ENCODE assay signal across 26 cellular contexts in the genomic region with DNA sequence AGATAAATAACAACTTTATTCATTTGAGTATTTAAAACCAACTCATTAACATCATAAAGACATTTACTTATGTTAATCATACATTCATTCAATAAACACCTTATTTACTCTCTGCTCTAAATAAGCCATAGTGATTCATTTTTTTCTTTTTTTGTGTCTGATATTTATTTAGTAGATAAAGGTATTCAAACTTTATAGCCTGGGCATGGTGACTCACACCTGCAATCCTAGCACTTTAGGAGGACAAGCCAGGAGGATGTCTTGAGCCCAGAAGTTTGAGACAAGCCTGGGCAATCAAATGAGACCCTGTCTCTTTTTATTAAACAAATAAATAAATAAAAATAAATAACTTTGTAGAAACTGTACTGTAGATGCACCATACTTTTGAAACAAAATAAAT.
DNase-seq lines count a peak whose midpoint lies in the region; ATAC-seq, FAIRE-seq and TF ChIP-seq lines count a peak whose summit lies in the region.
"Had no signal": no experiment of that assay in that cellular context is flagged by ENCODE, and none has a peak within 500 bp of the region (broad histone marks: within the 10 kb centered on the region; RNA-seq: fewer than 3 reads in every experiment).

No MANE protein-coding gene starts in this region.

- no peak overlapping the region for H3K27ac Mint-ChIP-seq in osteocyte (ENCODE audit: unreplicated experiment)
- H3K27ac Mint-ChIP-seq: B cell; CD4-positive, alpha-beta T cell; CD8-positive, alpha-beta T cell had no signal

- no peaks in the 10 kb centered on the region for H3K4me1 Mint-ChIP-seq in osteocyte (ENCODE audit: unreplicated experiment)
- H3K4me1 Mint-ChIP-seq: B cell had no signal

- intact Hi-C loops in PC-3 (cut with micrococcal nuclease) = no loop called here

- H3K4me1 ChIP-seq in PC-3 (ENCODE audit: insufficient read depth, low read length) = no peaks in the 10 kb centered on the region
- no peaks in the 10 kb centered on the region for H3K4me1 ChIP-seq in foreskin keratinocyte
- H3K4me1 ChIP-seq: A549; BLaER1 treated with 17β-estradiol and CSF1 and Interleukin-3, amounts not matched to agents 10 nM and 100 nM; Caco-2 had no signal

- H3K4me3 ChIP-seq in PC-3 (ENCODE audit: low read length) = no peak overlapping the region
- H3K4me3 ChIP-seq in bronchial epithelial cell (ENCODE audit: low read depth, low read length) = no peak overlapping the region
- H3K4me3 ChIP-seq: A549; BLaER1 treated with 17β-estradiol and CSF1 and Interleukin-3, amounts not matched to agents 10 nM and 100 nM had no signal

- H3K36me3 ChIP-seq in PC-3 (ENCODE audit: low read depth, low read length) = no peaks in the 10 kb centered on the region
- H3K36me3 ChIP-seq in bronchial epithelial cell (ENCODE audit: control insufficient read depth, insufficient read depth, low read length) = no peaks in the 10 kb centered on the region
- H3K36me3 ChIP-seq: BLaER1 treated with 17β-estradiol and CSF1 and Interleukin-3, amounts not matched to agents 10 nM and 100 nM had no signal

- DNase-seq in DMS53 (lab: John Stamatoyannopoulos, UW) (peak; percentile 28), DMS53 treated with DMSO at 0.1 percent for 48 hours (lab: John Stamatoyannopoulos, UW; ENCODE audit: unreplicated experiment) (no peak), PC-3 (peak; percentile 57), bronchial epithelial cell (ENCODE audit: low read depth) (peak; percentile 29), foreskin keratinocyte (peak in 1 of 2 donors; percentile 19), osteocyte (ENCODE audit: extremely low spot score, unreplicated experiment) (no peak), cerebellum (ENCODE audit: low spot score) (no peak)
- DNase-seq in stimulated activated CD4-positive, alpha-beta T cell treated with anti-CD3 and anti-CD28 coated beads, Interleukin-4, amount 100 ng/mL, for 4 hours = no peak
- DNase-seq: AML-193; Caco-2; Calu3; CD4-positive, alpha-beta T cell; CD8-positive, alpha-beta T cell; DMS153; DMS79; DND-41; EL; GDM1 had no signal

- H2AFZ ChIP-seq in PC-3 (ENCODE audit: low read length) = no peak overlapping the region

- no peak for FAIRE-seq in bronchial epithelial cell (lab: Jason Lieb, UNC)
- FAIRE-seq: A549, D721Med, GM12891, GM19239 had no signal

- H3K9me3 Mint-ChIP-seq in osteocyte (ENCODE audit: unreplicated experiment) = peaks cover 3% of the 10 kb centered on the region

- H3K27me3 ChIP-seq in PC-3 (ENCODE audit: low read length) (no peaks in the 10 kb centered on the region), bronchial epithelial cell (ENCODE audit: control insufficient read depth, insufficient read depth, low read length) (no peaks in the 10 kb centered on the region), foreskin keratinocyte (no peaks in the 10 kb centered on the region)
- H3K27me3 ChIP-seq: BLaER1 treated with 17β-estradiol and CSF1 and Interleukin-3, amounts not matched to agents 10 nM and 100 nM had no signal

- no peaks in the 10 kb centered on the region for H3K9me3 ChIP-seq in PC-3 (ENCODE audit: low read length)
- H3K9me3 ChIP-seq: A549; BLaER1 treated with 17β-estradiol and CSF1 and Interleukin-3, amounts not matched to agents 10 nM and 100 nM; Caco-2 had no signal

- BruUV-seq in PC-3 (replicated peaks; lab: Mats Ljungman, UMichigan) = no TSS peak

- H3K36me3 Mint-ChIP-seq in osteocyte (ENCODE audit: unreplicated experiment) = no peaks in the 10 kb centered on the region
- H3K36me3 Mint-ChIP-seq: CD8-positive, alpha-beta T cell had no signal

- no peaks in the 10 kb centered on the region for H3F3A ChIP-seq in PC-3 (ENCODE audit: low read length, unreplicated experiment)

- H3K27me3 Mint-ChIP-seq in osteocyte (ENCODE audit: unreplicated experiment) = no peaks in the 10 kb centered on the region
- H3K27me3 Mint-ChIP-seq: B cell; CD4-positive, alpha-beta T cell had no signal

- H3K9ac ChIP-seq in PC-3 (ENCODE audit: low read length) = no peak overlapping the region
- H3K9ac ChIP-seq: BLaER1 treated with 17β-estradiol and CSF1 and Interleukin-3, amounts not matched to agents 10 nM and 100 nM had no signal

- H4K20me1 ChIP-seq in PC-3 (ENCODE audit: low read length) = no peaks in the 10 kb centered on the region
- H4K20me1 ChIP-seq: BLaER1 treated with 17β-estradiol and CSF1 and Interleukin-3, amounts not matched to agents 10 nM and 100 nM had no signal

- CTCF ChIA-PET in PC-3 (lab: Charles Lee) = no interaction called here

- TF ChIP-seq CTCF in PC-3 (conservative IDR thresholded peaks at IDR 0.05; ENCODE audit: low read depth, low read length) (no peak), bronchial epithelial cell (IDR thresholded peaks at IDR 0.05; ENCODE audit: insufficient read depth, low read length, severe bottlenecking) (no peak), foreskin keratinocyte (conservative IDR thresholded peaks at IDR 0.05) (no peak), osteocyte (IDR thresholded peaks at IDR 0.05) (no peak)

- H3K27ac ChIP-seq in PC-3 (ENCODE audit: low read length) (0 out of 2 replicates have a peak overlapping the region, but pooled peaks have one; percentile 18), foreskin keratinocyte (no peak overlapping the region)
- H3K27ac ChIP-seq: 22Rv1; A549; BLaER1 treated with 17β-estradiol and CSF1 and Interleukin-3, amounts not matched to agents 10 nM and 100 nM; C4-2B had no signal

- no peak overlapping the region for H3K4me3 Mint-ChIP-seq in osteocyte (ENCODE audit: unreplicated experiment)
- H3K4me3 Mint-ChIP-seq: B cell; CD4-positive, alpha-beta T cell; CD8-positive, alpha-beta T cell had no signal

- no peaks in the 10 kb centered on the region for H3K79me2 ChIP-seq in PC-3 (ENCODE audit: low read length)

- no peak overlapping the region for H3K4me2 ChIP-seq in PC-3 (ENCODE audit: low read length)
- H3K4me2 ChIP-seq: A549; BLaER1 treated with 17β-estradiol and CSF1 and Interleukin-3, amounts not matched to agents 10 nM and 100 nM had no signal

- no peaks in the 10 kb centered on the region for H3K9me2 ChIP-seq in PC-3 (replicated peaks; ENCODE audit: low read length)

- ATAC-seq in PC-3 (peak; percentile 77), foreskin keratinocyte (peak; percentile 27)
- ATAC-seq: A549; CD8-positive, alpha-beta T cell had no signal

- POLR2A ChIA-PET in PC-3 (lab: Charles Lee; ENCODE audit: unreplicated experiment) = no interaction called here

Comparison
In these comparisons a context has a peak if more than half of its experiments do, and no peak if none do; other contexts are left out.
1. DNase-seq: peak in DMS53 (single experiment), PC-3 (single experiment) and bronchial epithelial cell (single experiment); none in DMS53 treated with DMSO at 0.1 percent for 48 hours (single experiment), osteocyte (single experiment), stimulated activated CD4-positive, alpha-beta T cell treated with anti-CD3 and anti-CD28 coated beads, Interleukin-4, amount 100 ng/mL, for 4 hours (0 of 2) and cerebellum (single experiment).